Comparison of ENCODE assay signal across 1 cellular context in the genomic region with DNA sequence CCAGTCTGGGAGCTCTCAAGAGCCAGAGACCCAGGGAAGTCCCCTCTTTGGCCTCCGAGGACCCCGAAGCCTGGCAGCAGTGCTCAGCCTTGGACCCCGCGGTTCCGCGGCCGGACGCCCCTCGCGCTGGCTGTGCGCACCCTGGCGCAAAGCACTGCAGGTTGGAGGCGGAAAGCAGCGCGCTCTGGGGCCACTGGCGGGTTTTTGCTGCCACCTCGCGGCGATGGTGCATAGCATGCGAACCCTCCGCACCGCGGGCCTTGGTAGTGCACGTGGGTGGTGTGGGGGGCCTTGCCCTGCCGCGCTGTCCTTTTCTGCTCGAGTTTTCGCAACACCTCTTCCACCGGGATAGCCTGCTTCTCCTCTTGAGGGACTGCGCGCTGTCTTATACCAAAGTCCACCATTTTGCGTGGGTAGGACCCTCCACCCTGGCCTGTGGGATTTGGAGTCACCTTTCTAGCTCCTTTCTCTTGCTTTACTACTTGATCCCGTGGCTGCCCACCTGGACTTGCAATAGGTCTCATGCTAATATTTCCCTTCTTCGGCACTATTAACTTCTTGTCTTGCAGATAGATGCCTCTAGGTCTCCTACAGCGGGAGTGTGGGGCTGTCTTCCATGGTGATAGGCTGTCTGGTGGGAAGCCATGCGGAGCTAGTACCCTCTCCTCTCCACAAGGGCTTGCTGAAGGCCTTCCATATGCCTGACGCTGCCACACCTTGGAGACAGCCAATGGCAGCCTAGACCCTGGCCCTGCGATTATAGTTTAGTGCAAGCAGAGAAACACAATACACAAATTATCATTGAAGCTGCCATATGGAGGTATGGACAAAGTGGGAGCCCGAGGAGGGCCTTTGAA.
A peak's percentile ranks its signal among the peaks of the same experiment; 100 is the strongest.
TF ChIP-seq lines count a peak whose summit lies in the region.

No MANE protein-coding gene starts in this region.

TF ChIP-seq in K562, 482 proteins besides CTCF, POLR2A, EP300 and RAD21 (continued from another document):
- TF ChIP-seq, protein P1, sequence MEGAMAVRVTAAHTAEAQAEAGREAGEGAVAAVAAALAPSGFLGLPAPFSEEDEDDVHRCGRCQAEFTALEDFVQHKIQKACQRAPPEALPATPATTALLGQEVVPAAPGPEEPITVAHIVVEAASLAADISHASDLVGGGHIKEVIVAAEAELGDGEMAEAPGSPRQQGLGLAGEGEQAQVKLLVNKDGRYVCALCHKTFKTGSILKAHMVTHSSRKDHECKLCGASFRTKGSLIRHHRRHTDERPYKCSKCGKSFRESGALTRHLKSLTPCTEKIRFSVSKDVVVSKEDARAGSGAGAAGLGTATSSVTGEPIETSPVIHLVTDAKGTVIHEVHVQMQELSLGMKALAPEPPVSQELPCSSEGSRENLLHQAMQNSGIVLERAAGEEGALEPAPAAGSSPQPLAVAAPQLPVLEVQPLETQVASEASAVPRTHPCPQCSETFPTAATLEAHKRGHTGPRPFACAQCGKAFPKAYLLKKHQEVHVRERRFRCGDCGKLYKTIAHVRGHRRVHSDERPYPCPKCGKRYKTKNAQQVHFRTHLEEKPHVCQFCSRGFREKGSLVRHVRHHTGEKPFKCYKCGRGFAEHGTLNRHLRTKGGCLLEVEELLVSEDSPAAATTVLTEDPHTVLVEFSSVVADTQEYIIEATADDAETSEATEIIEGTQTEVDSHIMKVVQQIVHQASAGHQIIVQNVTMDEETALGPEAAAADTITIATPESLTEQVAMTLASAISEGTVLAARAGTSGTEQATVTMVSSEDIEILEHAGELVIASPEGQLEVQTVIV (CRISPR knock-in tag; IDR thresholded peaks at IDR 0.05; ENCODE audit: borderline replicate concordance) = no peak
- TF ChIP-seq CCAR2 (IDR thresholded peaks at IDR 0.05; ENCODE audit: low read depth, low read length) (no peak), FOXA3 (CRISPR knock-in tag; conservative IDR thresholded peaks at IDR 0.05 in 1 of 2, IDR thresholded peaks at IDR 0.05 in 1 of 2) (no peak), GABPB1 (CRISPR knock-in tag; IDR thresholded peaks at IDR 0.05) (no peak), GATA2 (CRISPR knock-in tag; IDR thresholded peaks at IDR 0.05) (no peak), DMBX1 (CRISPR knock-in tag; IDR thresholded peaks at IDR 0.05; ENCODE audit: borderline replicate concordance) (no peak), NONO (IDR thresholded peaks at IDR 0.05; ENCODE audit: low read depth in 2 of 2, low read length in 1 of 2) (no peak), CBFA2T2 (conservative IDR thresholded peaks at IDR 0.05) (no peak), HDAC2 (IDR thresholded peaks at IDR 0.05) (no peak), SLC30A9 (CRISPR knock-in tag; IDR thresholded peaks at IDR 0.05) (no peak), CBX5 (IDR thresholded peaks at IDR 0.05; ENCODE audit: borderline replicate concordance, low read depth) (no peak), NUFIP1 (IDR thresholded peaks at IDR 0.05; ENCODE audit: partially characterized antibody) (no peak), U2AF1 (optimal IDR thresholded peaks at IDR 0.05; ENCODE audit: low read depth, low read length) (no peak), TEAD4 (IDR thresholded peaks at IDR 0.05; ENCODE audit: low read length) (no peak), TEAD4 (CRISPR knock-in tag; IDR thresholded peaks at IDR 0.05; ENCODE audit: borderline replicate concordance) (no peak), MCM2 (IDR thresholded peaks at IDR 0.05; ENCODE audit: low read depth) (no peak), EGR1 (conservative IDR thresholded peaks at IDR 0.05) (peak; percentile 64), GABPA (tag; conservative IDR thresholded peaks at IDR 0.05; ENCODE audit: low read depth) (no peak), ADNP (tag; IDR thresholded peaks at IDR 0.05) (no peak), ZBTB8A (IDR thresholded peaks at IDR 0.05; ENCODE audit: partially characterized antibody) (no peak), ZFP1 (CRISPR knock-in tag; IDR thresholded peaks at IDR 0.05) (no peak), NR4A1 (CRISPR knock-in tag; IDR thresholded peaks at IDR 0.05) (no peak), NR4A1 (tag; IDR thresholded peaks at IDR 0.05) (no peak), MEF2A (IDR thresholded peaks at IDR 0.05; ENCODE audit: control insufficient read depth, low read depth, low read length) (no peak), TEAD1 (CRISPR knock-in tag; IDR thresholded peaks at IDR 0.05) (peak in 1 of 2 experiments; percentile 29; a peak in 1 of 4 replicates), PHB (CRISPR knock-in tag; IDR thresholded peaks at IDR 0.05) (no peak), HDAC6 (IDR thresholded peaks at IDR 0.05; ENCODE audit: low read depth, low read length) (no peak), PML (IDR thresholded peaks at IDR 0.05; ENCODE audit: low read length) (no peak), CXXC5 (CRISPR knock-in tag; IDR thresholded peaks at IDR 0.05) (0 out of 2 replicates have a peak, but pooled peaks have one; percentile 31), LEF1 (IDR thresholded peaks at IDR 0.05) (no peak), SP1 (CRISPR knock-in tag; IDR thresholded peaks at IDR 0.05) (no peak), CHD2 (IDR thresholded peaks at IDR 0.05; ENCODE audit: low read depth, low read length) (no peak), ZEB2 (IDR thresholded peaks at IDR 0.05) (no peak), ZNF77 (CRISPR knock-in tag; IDR thresholded peaks at IDR 0.05) (no peak), RB1 (IDR thresholded peaks at IDR 0.05; ENCODE audit: low read depth) (peak; percentile 81), HDGF (IDR thresholded peaks at IDR 0.05) (no peak), ZNF282 (CRISPR knock-in tag; IDR thresholded peaks at IDR 0.05) (no peak), BRD4 (IDR thresholded peaks at IDR 0.05) (no peak), MXI1 (IDR thresholded peaks at IDR 0.05; ENCODE audit: low read depth, low read length) (no peak), ZNF134 (CRISPR knock-in tag; conservative IDR thresholded peaks at IDR 0.05) (no peak)
- TF ChIP-seq, protein P2, sequence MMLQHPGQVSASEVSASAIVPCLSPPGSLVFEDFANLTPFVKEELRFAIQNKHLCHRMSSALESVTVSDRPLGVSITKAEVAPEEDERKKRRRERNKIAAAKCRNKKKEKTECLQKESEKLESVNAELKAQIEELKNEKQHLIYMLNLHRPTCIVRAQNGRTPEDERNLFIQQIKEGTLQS (IDR thresholded peaks at IDR 0.05) = no peak
- TF ChIP-seq, protein P2 (CRISPR knock-in tag; conservative IDR thresholded peaks at IDR 0.05) = no peak
- TF ChIP-seq, protein P3, sequence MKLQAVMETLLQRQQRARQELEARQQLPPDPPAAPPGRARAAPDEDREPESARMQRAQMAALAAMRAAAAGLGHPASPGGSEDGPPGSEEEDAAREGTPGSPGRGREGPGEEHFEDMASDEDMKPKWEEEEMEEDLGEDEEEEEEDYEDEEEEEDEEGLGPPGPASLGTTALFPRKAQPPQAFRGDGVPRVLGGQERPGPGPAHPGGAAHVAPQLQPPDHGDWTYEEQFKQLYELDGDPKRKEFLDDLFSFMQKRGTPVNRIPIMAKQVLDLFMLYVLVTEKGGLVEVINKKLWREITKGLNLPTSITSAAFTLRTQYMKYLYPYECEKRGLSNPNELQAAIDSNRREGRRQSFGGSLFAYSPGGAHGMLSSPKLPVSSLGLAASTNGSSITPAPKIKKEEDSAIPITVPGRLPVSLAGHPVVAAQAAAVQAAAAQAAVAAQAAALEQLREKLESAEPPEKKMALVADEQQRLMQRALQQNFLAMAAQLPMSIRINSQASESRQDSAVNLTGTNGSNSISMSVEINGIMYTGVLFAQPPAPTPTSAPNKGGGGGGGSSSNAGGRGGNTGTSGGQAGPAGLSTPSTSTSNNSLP (IDR thresholded peaks at IDR 0.05; ENCODE audit: borderline replicate concordance, low read depth, low read length) = no peak
- TF ChIP-seq, protein P4, sequence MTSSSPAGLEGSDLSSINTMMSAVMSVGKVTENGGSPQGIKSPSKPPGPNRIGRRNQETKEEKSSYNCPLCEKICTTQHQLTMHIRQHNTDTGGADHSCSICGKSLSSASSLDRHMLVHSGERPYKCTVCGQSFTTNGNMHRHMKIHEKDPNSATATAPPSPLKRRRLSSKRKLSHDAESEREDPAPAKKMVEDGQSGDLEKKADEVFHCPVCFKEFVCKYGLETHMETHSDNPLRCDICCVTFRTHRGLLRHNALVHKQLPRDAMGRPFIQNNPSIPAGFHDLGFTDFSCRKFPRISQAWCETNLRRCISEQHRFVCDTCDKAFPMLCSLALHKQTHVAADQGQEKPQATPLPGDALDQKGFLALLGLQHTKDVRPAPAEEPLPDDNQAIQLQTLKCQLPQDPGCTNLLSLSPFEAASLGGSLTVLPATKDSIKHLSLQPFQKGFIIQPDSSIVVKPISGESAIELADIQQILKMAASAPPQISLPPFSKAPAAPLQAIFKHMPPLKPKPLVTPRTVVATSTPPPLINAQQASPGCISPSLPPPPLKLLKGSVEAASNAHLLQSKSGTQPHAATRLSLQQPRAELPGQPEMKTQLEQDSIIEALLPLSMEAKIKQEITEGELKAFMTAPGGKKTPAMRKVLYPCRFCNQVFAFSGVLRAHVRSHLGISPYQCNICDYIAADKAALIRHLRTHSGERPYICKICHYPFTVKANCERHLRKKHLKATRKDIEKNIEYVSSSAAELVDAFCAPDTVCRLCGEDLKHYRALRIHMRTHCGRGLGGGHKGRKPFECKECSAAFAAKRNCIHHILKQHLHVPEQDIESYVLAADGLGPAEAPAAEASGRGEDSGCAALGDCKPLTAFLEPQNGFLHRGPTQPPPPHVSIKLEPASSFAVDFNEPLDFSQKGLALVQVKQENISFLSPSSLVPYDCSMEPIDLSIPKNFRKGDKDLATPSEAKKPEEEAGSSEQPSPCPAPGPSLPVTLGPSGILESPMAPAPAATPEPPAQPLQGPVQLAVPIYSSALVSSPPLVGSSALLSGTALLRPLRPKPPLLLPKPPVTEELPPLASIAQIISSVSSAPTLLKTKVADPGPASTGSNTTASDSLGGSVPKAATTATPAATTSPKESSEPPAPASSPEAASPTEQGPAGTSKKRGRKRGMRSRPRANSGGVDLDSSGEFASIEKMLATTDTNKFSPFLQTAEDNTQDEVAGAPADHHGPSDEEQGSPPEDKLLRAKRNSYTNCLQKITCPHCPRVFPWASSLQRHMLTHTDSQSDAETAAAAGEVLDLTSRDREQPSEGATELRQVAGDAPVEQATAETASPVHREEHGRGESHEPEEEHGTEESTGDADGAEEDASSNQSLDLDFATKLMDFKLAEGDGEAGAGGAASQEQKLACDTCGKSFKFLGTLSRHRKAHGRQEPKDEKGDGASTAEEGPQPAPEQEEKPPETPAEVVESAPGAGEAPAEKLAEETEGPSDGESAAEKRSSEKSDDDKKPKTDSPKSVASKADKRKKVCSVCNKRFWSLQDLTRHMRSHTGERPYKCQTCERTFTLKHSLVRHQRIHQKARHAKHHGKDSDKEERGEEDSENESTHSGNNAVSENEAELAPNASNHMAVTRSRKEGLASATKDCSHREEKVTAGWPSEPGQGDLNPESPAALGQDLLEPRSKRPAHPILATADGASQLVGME (CRISPR knock-in tag; IDR thresholded peaks at IDR 0.05) = no peak
- TF ChIP-seq, protein P5, sequence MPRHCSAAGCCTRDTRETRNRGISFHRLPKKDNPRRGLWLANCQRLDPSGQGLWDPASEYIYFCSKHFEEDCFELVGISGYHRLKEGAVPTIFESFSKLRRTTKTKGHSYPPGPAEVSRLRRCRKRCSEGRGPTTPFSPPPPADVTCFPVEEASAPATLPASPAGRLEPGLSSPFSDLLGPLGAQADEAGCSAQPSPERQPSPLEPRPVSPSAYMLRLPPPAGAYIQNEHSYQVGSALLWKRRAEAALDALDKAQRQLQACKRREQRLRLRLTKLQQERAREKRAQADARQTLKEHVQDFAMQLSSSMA (CRISPR knock-in tag; IDR thresholded peaks at IDR 0.05) = no peak
